18 cellular contexts compared by ENCODE assay signal in the genomic region with DNA sequence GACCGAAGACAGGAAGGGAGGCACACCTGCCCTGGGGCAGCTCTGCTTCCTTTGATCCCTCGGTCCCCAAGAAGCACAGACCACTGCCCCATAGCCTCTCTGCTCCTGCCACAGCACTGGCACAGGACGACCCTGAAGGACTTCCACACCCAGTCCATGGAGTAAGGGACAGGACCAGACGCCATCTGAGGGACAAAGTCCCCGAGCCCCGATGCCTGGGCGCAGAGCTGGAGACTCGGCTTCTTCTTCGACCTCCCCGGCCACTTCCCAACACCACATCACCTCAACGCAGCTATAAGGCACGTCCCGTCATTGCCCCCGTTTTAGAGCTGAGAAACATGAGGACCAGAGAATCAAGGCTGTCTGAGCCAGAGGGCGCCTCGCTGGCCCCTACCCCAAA.
"Had no signal": no experiment of that assay in that cellular context is flagged by ENCODE, and none has a peak within 500 bp of the region (broad histone marks: within the 10 kb centered on the region; RNA-seq: fewer than 3 reads in every experiment).

No MANE protein-coding gene starts in this region.

- DNase-seq: activated CD4-positive, alpha-beta memory T cell treated with anti-CD3 and anti-CD28 coated beads for 36 hours; activated CD4-positive, alpha-beta T cell treated with anti-CD3 and anti-CD28 coated beads for 4 hours; activated naive CD4-positive, alpha-beta T cell treated with anti-CD3 and anti-CD28 coated beads, Interleukin-2, amount 50 U/mL, for 16 hours; aorta; brain microvascular endothelial cell; colonic mucosa; erythroblast; foreskin melanocyte; glutamatergic neuron; hypothalamus; kidney; mammary epithelial cell; nephron progenitor cell; stimulated activated CD4-positive, alpha-beta T cell treated with anti-CD3 and anti-CD28 coated beads, Interleukin-2, amount 100 ng/mL, for 24 hours; stomach; T-helper 2 cell had no signal

- ATAC-seq: activated T-helper 17 cell treated with anti-CD3 and anti-CD28 coated beads, Interleukin-2, amount 50 U/mL, for 72 hours; left lobe of liver had no signal
